33 cellular contexts compared by ENCODE assay signal in genomic region chr7:27656724-27657123, GRCh38.
"Had no signal": no experiment of that assay in that cellular context is flagged by ENCODE, and none has a peak within 500 bp of the region (broad histone marks: within the 10 kb centered on the region; RNA-seq: fewer than 3 reads in every experiment).

No MANE protein-coding gene starts in this region.

- H3K27me3 ChIP-seq: adrenal gland, breast epithelium, cardiac muscle cell, dorsolateral prefrontal cortex had no signal

- ATAC-seq: activated CD4-positive, alpha-beta T cell treated with anti-CD3 and anti-CD28 coated beads for 36 hours; activated naive CD8-positive, alpha-beta T cell treated with anti-CD3 and anti-CD28 coated beads, Interleukin-2, amount 50 U/mL, for 24 hours; activated T-cell treated with anti-CD3 and anti-CD28 coated beads, Interleukin-2, amount 50 U/mL, for 72 hours; esophagus mucosa had no signal

- H3K9me3 Mint-ChIP-seq: activated CD4-positive, alpha-beta memory T cell treated with anti-CD3 and anti-CD28 coated beads, Interleukin-2, amount 10 ng/mL, durations not matched to agents 7 days and 5 days; activated CD4-positive, alpha-beta T cell treated with anti-CD3 and anti-CD28 coated beads, Interleukin-2, amount 10 ng/mL, durations not matched to agents 7 days and 5 days; activated naive CD4-positive, alpha-beta T cell treated with anti-CD3 and anti-CD28 coated beads for 36 hours; activated naive CD4-positive, alpha-beta T cell treated with anti-CD3 and anti-CD28 coated beads, Interleukin-2, amount 50 U/mL, for 24 hours; activated naive CD8-positive, alpha-beta T cell treated with anti-CD3 and anti-CD28 coated beads for 36 hours; activated naive CD8-positive, alpha-beta T cell treated with anti-CD3 and anti-CD28 coated beads, Interleukin-2, amount 50 U/mL, for 24 hours; activated T-cell treated with anti-CD3 and anti-CD28 coated beads, Interleukin-2, amount 50 U/mL, for 24 hours; activated T-cell treated with anti-CD3 and anti-CD28 coated beads, Interleukin-2, amount 50 U/mL, for 72 hours; brain; dendritic cell treated with granulocyte-macrophage colony-stimulating factor and Interleukin-4, amounts not matched to agents 40 ng/mL and 50 ng/mL, for 4 days; endodermal cell had no signal

- H3K4me3 ChIP-seq: adrenal gland, breast epithelium, cardiac muscle cell, coronary artery, dorsolateral prefrontal cortex had no signal

- H3K27ac Mint-ChIP-seq: activated CD4-positive, alpha-beta memory T cell treated with anti-CD3 and anti-CD28 coated beads, Interleukin-2, amount 10 ng/mL, durations not matched to agents 7 days and 5 days; activated CD4-positive, alpha-beta T cell treated with anti-CD3 and anti-CD28 coated beads for 36 hours; activated CD4-positive, alpha-beta T cell treated with anti-CD3 and anti-CD28 coated beads, Interleukin-2, amount 10 ng/mL, durations not matched to agents 7 days and 5 days; activated naive CD4-positive, alpha-beta T cell treated with anti-CD3 and anti-CD28 coated beads for 36 hours; activated naive CD4-positive, alpha-beta T cell treated with anti-CD3 and anti-CD28 coated beads, Interleukin-2, amount 50 U/mL, for 24 hours; activated naive CD8-positive, alpha-beta T cell treated with anti-CD3 and anti-CD28 coated beads for 36 hours; activated naive CD8-positive, alpha-beta T cell treated with anti-CD3 and anti-CD28 coated beads, Interleukin-2, amount 50 U/mL, for 24 hours; activated T-cell treated with anti-CD3 and anti-CD28 coated beads, Interleukin-2, amount 50 U/mL, for 24 hours; activated T-cell treated with anti-CD3 and anti-CD28 coated beads, Interleukin-2, amount 50 U/mL, for 72 hours; brain; dendritic cell treated with granulocyte-macrophage colony-stimulating factor and Interleukin-4, amounts not matched to agents 40 ng/mL and 50 ng/mL, for 4 days; endodermal cell had no signal

- H3K4me1 ChIP-seq: breast epithelium had no signal

- H3K27ac ChIP-seq: adrenal gland, cardiac muscle cell, coronary artery had no signal

- FAIRE-seq: frontal cortex had no signal

- H3K4me3 Mint-ChIP-seq: activated CD4-positive, alpha-beta memory T cell treated with anti-CD3 and anti-CD28 coated beads, Interleukin-2, amount 10 ng/mL, durations not matched to agents 7 days and 5 days; activated CD4-positive, alpha-beta T cell treated with anti-CD3 and anti-CD28 coated beads for 36 hours; activated CD4-positive, alpha-beta T cell treated with anti-CD3 and anti-CD28 coated beads, Interleukin-2, amount 10 ng/mL, durations not matched to agents 7 days and 5 days; activated naive CD4-positive, alpha-beta T cell treated with anti-CD3 and anti-CD28 coated beads for 36 hours; activated naive CD4-positive, alpha-beta T cell treated with anti-CD3 and anti-CD28 coated beads, Interleukin-2, amount 50 U/mL, for 24 hours; activated naive CD8-positive, alpha-beta T cell treated with anti-CD3 and anti-CD28 coated beads for 36 hours; activated naive CD8-positive, alpha-beta T cell treated with anti-CD3 and anti-CD28 coated beads, Interleukin-2, amount 50 U/mL, for 24 hours; activated T-cell treated with anti-CD3 and anti-CD28 coated beads, Interleukin-2, amount 50 U/mL, for 24 hours; activated T-cell treated with anti-CD3 and anti-CD28 coated beads, Interleukin-2, amount 50 U/mL, for 72 hours; dendritic cell treated with granulocyte-macrophage colony-stimulating factor and Interleukin-4, amounts not matched to agents 40 ng/mL and 50 ng/mL, for 4 days; endodermal cell had no signal

- DNase-seq: activated CD4-positive, alpha-beta memory T cell treated with anti-CD3 and anti-CD28 coated beads, Interleukin-2, amount 10 ng/mL, durations not matched to agents 7 days and 5 days; activated CD4-positive, alpha-beta T cell treated with anti-CD3 and anti-CD28 coated beads for 36 hours; activated CD4-positive, alpha-beta T cell treated with anti-CD3 and anti-CD28 coated beads, Interleukin-2, amount 10 ng/mL, durations not matched to agents 7 days and 5 days; activated CD4-positive, alpha-beta T cell treated with anti-CD3 and anti-CD28 coated beads, Interleukin-2, amount 50 U/mL, for 4 hours; activated CD4-positive, CD25-positive, alpha-beta regulatory T cell; activated CD4-positive, CD25-positive, alpha-beta regulatory T cell treated with anti-CD3 and anti-CD28 coated beads, Interleukin-2, amount 50 U/mL, for 72 hours; activated CD8-positive, alpha-beta memory T cell treated with anti-CD3 and anti-CD28 coated beads, Interleukin-2, amount 50 U/mL, for 48 hours; activated effector memory CD4-positive, alpha-beta T cell treated with Interleukin-2 at 50 U/mL for 16 hours; activated naive CD4-positive, alpha-beta T cell treated with anti-CD3 and anti-CD28 coated beads for 36 hours; activated naive CD8-positive, alpha-beta T cell treated with anti-CD3 and anti-CD28 coated beads for 36 hours; activated naive CD8-positive, alpha-beta T cell treated with anti-CD3 and anti-CD28 coated beads, Interleukin-2, amount 50 U/mL, for 24 hours; activated T-cell treated with anti-CD3 and anti-CD28 coated beads for 4 hours; activated T-cell treated with anti-CD3 and anti-CD28 coated beads, Interleukin-2, amount 50 U/mL, for 24 hours; activated T-cell treated with anti-CD3 and anti-CD28 coated beads, Interleukin-2, amount 50 U/mL, for 72 hours; adrenal gland; amygdala; aorta; central memory CD4-positive, alpha-beta T cell; cerebellar nuclear complex; dorsolateral prefrontal cortex; effector memory CD4-positive, alpha-beta T cell; endodermal cell; foreskin fibroblast; head of caudate nucleus; T-helper 2 cell had no signal

- H3K27me3 Mint-ChIP-seq: activated CD4-positive, alpha-beta memory T cell treated with anti-CD3 and anti-CD28 coated beads, Interleukin-2, amount 10 ng/mL, durations not matched to agents 7 days and 5 days; activated CD4-positive, alpha-beta T cell treated with anti-CD3 and anti-CD28 coated beads for 36 hours; activated CD4-positive, alpha-beta T cell treated with anti-CD3 and anti-CD28 coated beads, Interleukin-2, amount 10 ng/mL, durations not matched to agents 7 days and 5 days; activated naive CD4-positive, alpha-beta T cell treated with anti-CD3 and anti-CD28 coated beads, Interleukin-2, amount 50 U/mL, for 24 hours; activated naive CD8-positive, alpha-beta T cell treated with anti-CD3 and anti-CD28 coated beads for 36 hours; activated naive CD8-positive, alpha-beta T cell treated with anti-CD3 and anti-CD28 coated beads, Interleukin-2, amount 50 U/mL, for 24 hours; activated T-cell treated with anti-CD3 and anti-CD28 coated beads, Interleukin-2, amount 50 U/mL, for 24 hours; brain; dendritic cell treated with granulocyte-macrophage colony-stimulating factor and Interleukin-4, amounts not matched to agents 40 ng/mL and 50 ng/mL, for 4 days had no signal

- H3K36me3 ChIP-seq: breast epithelium, cardiac muscle cell had no signal

- H3K9me3 ChIP-seq: adrenal gland, breast epithelium had no signal
